ENCODE assay signal across 1 cellular context in genomic region chr17:17942846-17943245, GRCh38.
A peak's percentile ranks its signal among the peaks of the same experiment; 100 is the strongest.
TF ChIP-seq lines count a peak whose summit lies in the region.

No MANE protein-coding gene starts in this region.

TF ChIP-seq in HEK293, 187 proteins besides CTCF, POLR2A, EP300 and RAD21 (continued from another document):
- TF ChIP-seq ZBTB10 (tag by site-specific recombination; IDR thresholded peaks at IDR 0.05) (no peak), ZBTB11 (tag by site-specific recombination; conservative IDR thresholded peaks at IDR 0.05; ENCODE audit: low read depth) (no peak), ZNF510 (tag by site-specific recombination; IDR thresholded peaks at IDR 0.05; ENCODE audit: insufficient replicate concordance) (no peak), ZNF404 (tag by site-specific recombination; IDR thresholded peaks at IDR 0.05) (no peak), ZNF433 (tag by site-specific recombination; IDR thresholded peaks at IDR 0.05; ENCODE audit: low read depth) (no peak), ZNF701 (tag by site-specific recombination; IDR thresholded peaks at IDR 0.05) (no peak), ZNF658 (tag by site-specific recombination; IDR thresholded peaks at IDR 0.05) (no peak), ZBTB1 (tag by site-specific recombination; IDR thresholded peaks at IDR 0.05) (no peak), ZBTB20 (tag by site-specific recombination; IDR thresholded peaks at IDR 0.05) (0 out of 2 replicates have a peak, but pooled peaks have one; percentile 10), SP7 (tag by site-specific recombination; IDR thresholded peaks at IDR 0.05) (peak; percentile 37; the same call in 1 of the 2 replicates), ZNF341 (tag by site-specific recombination; IDR thresholded peaks at IDR 0.05; ENCODE audit: low read depth) (no peak), GFI1B (tag by site-specific recombination; IDR thresholded peaks at IDR 0.05) (no peak), ZNF747 (tag by site-specific recombination; IDR thresholded peaks at IDR 0.05) (no peak), ZNF148 (tag by site-specific recombination; IDR thresholded peaks at IDR 0.05; ENCODE audit: borderline replicate concordance) (no peak), KLF10 (tag by site-specific recombination; IDR thresholded peaks at IDR 0.05) (peak; percentile 44; the same call in 1 of the 2 replicates)
TF ChIP-seq in HEK293: peak in this region for 6.
